In genomic region chr3:182509844-182510460, GRCh38 we compare ENCODE assay signal across 19 cellular contexts.
DNase-seq lines count a peak whose midpoint lies in the region; ATAC-seq, FAIRE-seq and TF ChIP-seq lines count a peak whose summit lies in the region.
"Had no signal": no experiment of that assay in that cellular context is flagged by ENCODE, and none has a peak within 500 bp of the region (broad histone marks: within the 10 kb centered on the region; RNA-seq: fewer than 3 reads in every experiment).

No MANE protein-coding gene starts in this region.

- H3K36me3 ChIP-seq in Loucy (ENCODE audit: insufficient read depth, low read length) (no peaks in the 10 kb centered on the region), H1 (ENCODE audit: control insufficient read depth in 2 of 4, insufficient read depth in 4 of 4, low read length in 3 of 4) (no peaks in the 10 kb centered on the region), neural progenitor cell (no peaks in the 10 kb centered on the region)

- no peaks in the 10 kb centered on the region for H3K9me2 ChIP-seq in Loucy (replicated peaks; ENCODE audit: low read depth, low read length)

- H2BK12ac ChIP-seq in H1 (ENCODE audit: low read depth, low read length), result no peak overlapping the region; the same call in 1 of the 2 replicates

- no peak overlapping the region for H3K27ac ChIP-seq in H1 (ENCODE audit: low read depth, low read length)
- no peak overlapping the region for H3K27ac ChIP-seq in neural progenitor cell

- no peaks in the 10 kb centered on the region for H3K27me3 ChIP-seq in Loucy (ENCODE audit: insufficient read depth, low read length, poor library complexity, severe bottlenecking)
- H3K27me3 ChIP-seq in H1 (replicated peaks in 1 of 4; ENCODE audit: control insufficient read depth in 3 of 4, extremely low read depth in 1 of 4, insufficient read depth in 3 of 4, low read length in 3 of 4), result no peaks in the 10 kb centered on the region
- H3K27me3 ChIP-seq in neural progenitor cell, result no peaks in the 10 kb centered on the region

- no peak for DNase-seq in H1 (ENCODE audit: low read depth in 1 of 2, low spot score in 2 of 2)
- no peak for DNase-seq in neural progenitor cell (ENCODE audit: low spot score)
- DNase-seq in NCI-H510A (lab: John Stamatoyannopoulos, UW), result no peak
- no peak for DNase-seq in NCI-H1105 (lab: John Stamatoyannopoulos, UW)
- DNase-seq: AML-193; Caco-2; DND-41; GDM1; NCI-H1417 treated with DMSO at 0.1 percent for 48 hours; NCI-H2029 treated with DMSO at 0.1 percent for 48 hours; NCI-H2227 treated with DMSO at 0.1 percent for 48 hours; NCI-H526 treated with DMSO at 0.1 percent for 48 hours; NK-92 treated with Interleukin-12 subunit alpha and Interleukin-12 subunit beta, amount 100 ng/mL, for 24 hours; PC-3 had no signal

- H3K9me3 Mint-ChIP-seq in neural progenitor cell, result no peaks in the 10 kb centered on the region
- no peaks in the 10 kb centered on the region for H3K9me3 Mint-ChIP-seq in activated T-helper 17 cell treated with anti-CD3 and anti-CD28 coated beads, Interleukin-2, amount 50 U/mL, for 72 hours

- H3K18ac ChIP-seq in H1 (ENCODE audit: extremely low read depth, low read length), result no peak overlapping the region

- no peak overlapping the region for H4K8ac ChIP-seq in H1 (ENCODE audit: extremely low read depth, insufficient read depth, low read length)

- no peak overlapping the region for H2AK5ac ChIP-seq in H1 (ENCODE audit: low read depth, low read length)

- no peak overlapping the region for H3K56ac ChIP-seq in H1 (replicated peaks; ENCODE audit: insufficient read length, low read depth, low read length)

- H3K27me3 Mint-ChIP-seq in neural progenitor cell (ENCODE audit: insufficient read depth, low read depth), result peaks cover 2% of the 10 kb centered on the region
- H3K27me3 Mint-ChIP-seq in activated T-helper 17 cell treated with anti-CD3 and anti-CD28 coated beads, Interleukin-2, amount 50 U/mL, for 72 hours, result peaks cover 17% of the 10 kb centered on the region

- no peak for FAIRE-seq in H1 (lab: Jason Lieb, UNC)

- H3K27ac Mint-ChIP-seq in neural progenitor cell, result peak overlapping the region; percentile 99
- no peak overlapping the region for H3K27ac Mint-ChIP-seq in activated T-helper 17 cell treated with anti-CD3 and anti-CD28 coated beads, Interleukin-2, amount 50 U/mL, for 72 hours
- H3K27ac Mint-ChIP-seq: IgD-negative memory B cell had no signal

- CTCF ChIA-PET in H1 (lab: Charles Lee; ENCODE audit: partially characterized antibody), result interaction anchor here (1.0 to 1.1 kb wide), 2 partner anchors 12 to 111 kb away, joined by 3 read pairs; no protein-coding TSS in a partner anchor

- no peak for TF ChIP-seq CTCF in Loucy (conservative IDR thresholded peaks at IDR 0.05; ENCODE audit: low read length)
- no peak for TF ChIP-seq CTCF in H1 (IDR thresholded peaks at IDR 0.05; ENCODE audit: control extremely low read depth in 1 of 3, insufficient read depth in 1 of 3, low read depth in 1 of 3, low read length in 3 of 3)
- TF ChIP-seq CTCF in neural progenitor cell (IDR thresholded peaks at IDR 0.05), result no peak

- H3K9me3 ChIP-seq in Loucy (ENCODE audit: insufficient read depth, low read depth, low read length) (no peaks in the 10 kb centered on the region), H1 (ENCODE audit: insufficient read depth in 2 of 2, low read depth in 1 of 2, low read length in 1 of 2) (no peaks in the 10 kb centered on the region), neural progenitor cell (ENCODE audit: low read depth) (no peaks in the 10 kb centered on the region)
- H3K9me3 ChIP-seq: Caco-2 had no signal

- POLR2A ChIA-PET in H1 (lab: Charles Lee; ENCODE audit: partially characterized antibody), result interaction anchor here (2.1 kb wide), 1 partner anchor 9 kb away, joined by 5 read pairs; no protein-coding TSS in a partner anchor

- H3K4me1 ChIP-seq in Loucy (ENCODE audit: insufficient read depth, low read length, poor library complexity, severe bottlenecking) (peaks cover 33% of the 10 kb centered on the region), H1 (replicated peaks in 1 of 4; ENCODE audit: control insufficient read depth in 3 of 4, insufficient read depth in 4 of 4, low read length in 3 of 4) (peaks cover 4 to 6% (median 5%) of the 10 kb centered on the region in 4 experiments; a peak in 5 of 7 replicates), neural progenitor cell (peaks cover 29% of the 10 kb centered on the region)
- H3K4me1 ChIP-seq: Caco-2 had no signal

- TF ChIP-seq EP300 in H1 (IDR thresholded peaks at IDR 0.05; ENCODE audit: borderline replicate concordance in 1 of 2, low read depth in 2 of 2, low read length in 2 of 2), result no peak

- H3F3A ChIP-seq in Loucy (ENCODE audit: low read depth) (no peaks in the 10 kb centered on the region), neural progenitor cell (ENCODE audit: low read depth) (peaks cover 16% of the 10 kb centered on the region)

- peaks cover 64% of the 10 kb centered on the region for H3K4me1 Mint-ChIP-seq in neural progenitor cell
- H3K4me1 Mint-ChIP-seq in activated T-helper 17 cell treated with anti-CD3 and anti-CD28 coated beads, Interleukin-2, amount 50 U/mL, for 72 hours, result no peaks in the 10 kb centered on the region
- H3K4me1 Mint-ChIP-seq: IgD-negative memory B cell had no signal

- H3K4me3 ChIP-seq in Loucy (ENCODE audit: low read length, poor library complexity, severe bottlenecking), result no peak overlapping the region
- H3K4me3 ChIP-seq in H1 (ENCODE audit: extremely low read depth in 1 of 4, insufficient read depth in 2 of 4, low read depth in 3 of 4, low read length in 4 of 4), result no peak overlapping the region
- no peak overlapping the region for H3K4me3 ChIP-seq in neural progenitor cell

- no peak for TF ChIP-seq RAD21 in H1 (IDR thresholded peaks at IDR 0.05 in 1 of 2, conservative IDR thresholded peaks at IDR 0.05 in 1 of 2; ENCODE audit: low read depth in 2 of 2, low read length in 2 of 2)

- ATAC-seq in GM18519 (IDR thresholded peaks at IDR 0.05; ENCODE audit: low FRiP score, unreplicated experiment), result peak; percentile 56
- no peak for ATAC-seq in activated T-helper 17 cell treated with anti-CD3 and anti-CD28 coated beads, Interleukin-2, amount 50 U/mL, for 72 hours (replicated peaks)
- ATAC-seq in GM21526 (IDR thresholded peaks at IDR 0.05; ENCODE audit: low FRiP score, unreplicated experiment), result no peak
- ATAC-seq: PC-3 had no signal

- H2BK5ac ChIP-seq in H1 (ENCODE audit: low read depth, low read length), result no peak overlapping the region

- no peaks in the 10 kb centered on the region for H3K23me2 ChIP-seq in H1 (ENCODE audit: low read depth, low read length)

- H2BK20ac ChIP-seq in H1 (ENCODE audit: low read length), result no peak overlapping the region

- H3K23ac ChIP-seq in H1 (ENCODE audit: insufficient read length), result no peak overlapping the region

- H3K79me2 ChIP-seq in Loucy (ENCODE audit: insufficient read depth, low read length), result no peaks in the 10 kb centered on the region
- H3K79me2 ChIP-seq in H1 (ENCODE audit: control insufficient read depth in 1 of 2, insufficient read depth in 2 of 2, low read length in 2 of 2), result no peaks in the 10 kb centered on the region
- H3K79me2 ChIP-seq in neural progenitor cell (ENCODE audit: low read depth), result no peaks in the 10 kb centered on the region

- H2BK15ac ChIP-seq in H1 (ENCODE audit: low read length), result no peak overlapping the region

- H4K5ac ChIP-seq in H1 (ENCODE audit: insufficient read length, low read depth, low read length), result no peak overlapping the region

- H2AFZ ChIP-seq in Loucy (ENCODE audit: low read length) (peak overlapping the region; percentile 71; the same call in 1 of the 2 replicates), H1 (ENCODE audit: low read length) (no peak overlapping the region), neural progenitor cell (replicated peaks) (peak overlapping the region; percentile 76)

- H3K9ac ChIP-seq in Loucy (ENCODE audit: low read depth, low read length, poor library complexity, severe bottlenecking) (peak overlapping the region; percentile 62), H1 (replicated peaks in 1 of 4; ENCODE audit: extremely low read depth in 1 of 4, low read depth in 3 of 4, low read length in 3 of 4) (no peak overlapping the region), neural progenitor cell (no peak overlapping the region)

- H4K20me1 ChIP-seq in Loucy (ENCODE audit: insufficient read depth, low read length, poor library complexity, severe bottlenecking) (no peaks in the 10 kb centered on the region), H1 (replicated peaks in 1 of 2; ENCODE audit: control insufficient read depth in 1 of 2, insufficient read depth in 2 of 2, low read length in 2 of 2) (no peaks in the 10 kb centered on the region), neural progenitor cell (ENCODE audit: low read depth) (no peaks in the 10 kb centered on the region)

- no peak overlapping the region for H4K91ac ChIP-seq in H1 (replicated peaks; ENCODE audit: insufficient read length, low read length)

- H3K4ac ChIP-seq in H1 (replicated peaks; ENCODE audit: insufficient read length, low read depth, low read length), result no peak overlapping the region

- H3K36me3 Mint-ChIP-seq in neural progenitor cell, result no peaks in the 10 kb centered on the region
- no peaks in the 10 kb centered on the region for H3K36me3 Mint-ChIP-seq in activated T-helper 17 cell treated with anti-CD3 and anti-CD28 coated beads, Interleukin-2, amount 50 U/mL, for 72 hours (ENCODE audit: low read depth)

- peak overlapping the region; percentile 36 for H2BK120ac ChIP-seq in H1 (replicated peaks; ENCODE audit: low read depth, low read length)

- peak overlapping the region; percentile 57 for H3K4me2 ChIP-seq in Loucy (ENCODE audit: low read depth, low read length, poor library complexity, severe bottlenecking)
- no peak overlapping the region for H3K4me2 ChIP-seq in H1 (ENCODE audit: insufficient read depth in 1 of 2, low read depth in 2 of 2, low read length in 2 of 2)
- peak overlapping the region; percentile 54 for H3K4me2 ChIP-seq in neural progenitor cell

- H3K4me3 Mint-ChIP-seq in neural progenitor cell, result no peak overlapping the region
- H3K4me3 Mint-ChIP-seq in activated T-helper 17 cell treated with anti-CD3 and anti-CD28 coated beads, Interleukin-2, amount 50 U/mL, for 72 hours, result no peak overlapping the region
- H3K4me3 Mint-ChIP-seq: IgD-negative memory B cell had no signal

- H3K79me1 ChIP-seq in H1 (ENCODE audit: low read depth, low read length), result no peaks in the 10 kb centered on the region

- WGBS in H1 (ENCODE audit: extremely low coverage in 1 of 2, insufficient coverage in 1 of 2, insufficient read length in 1 of 2, insufficient replicate concordance in 2 of 2, low coverage in 1 of 2, low lambda C conversion rate in 2 of 2, missing lambda C conversion rate in 1 of 2), 2 experiments, result 88% methylated on average over 1 of the region's 1 CpG; no CpG with 5 or more reads in 1 of the 2 experiments

- no peak for TF ChIP-seq POLR2A in H1 (IDR thresholded peaks at IDR 0.05; ENCODE audit: control extremely low read depth in 1 of 2, low read depth in 2 of 2, low read length in 2 of 2)

- H3K14ac ChIP-seq in H1 (ENCODE audit: insufficient read length), result no peak overlapping the region

TF ChIP-seq in H1, 55 proteins besides CTCF, POLR2A, EP300 and RAD21 (continues in another document):
- no peak for TF ChIP-seq EGR1 (IDR thresholded peaks at IDR 0.05; ENCODE audit: borderline replicate concordance, low read depth, low read length)
- no peak for TF ChIP-seq GTF2F1 (IDR thresholded peaks at IDR 0.05; ENCODE audit: borderline replicate concordance, low read depth, low read length)
- TF ChIP-seq CBX5 (IDR thresholded peaks at IDR 0.05; ENCODE audit: low read depth, low read length), result no peak
- TF ChIP-seq TEAD4 (IDR thresholded peaks at IDR 0.05; ENCODE audit: low read depth, low read length), result no peak

Comparison
In these comparisons a context has a peak if more than half of its experiments do, and no peak if none do; other contexts are left out.
1. H3K4me2 ChIP-seq: peak in Loucy (single experiment) and neural progenitor cell (single experiment); none in H1 (0 of 2).